19 cellular contexts compared by ENCODE assay signal in the genomic region with DNA sequence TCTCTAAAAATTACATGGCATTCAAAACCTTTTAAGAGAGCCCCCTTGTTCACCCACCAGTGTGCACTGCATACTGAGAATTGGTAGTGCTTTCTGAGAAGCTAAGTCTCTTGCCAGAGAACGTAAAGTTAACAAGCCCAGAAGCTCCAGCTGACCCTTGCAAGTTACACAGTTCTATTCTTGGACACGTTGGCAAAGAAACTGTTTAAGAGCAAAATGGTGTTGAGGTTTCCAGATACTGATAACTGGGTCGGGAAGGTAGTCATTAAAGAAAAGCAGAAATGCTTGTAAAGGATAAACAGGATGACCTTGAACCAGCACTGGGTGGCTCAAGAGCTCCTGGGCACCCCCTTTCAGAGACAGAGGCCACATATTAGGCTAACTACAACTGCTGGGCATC.
"Had no signal": no experiment of that assay in that cellular context is flagged by ENCODE, and none has a peak within 500 bp of the region (broad histone marks: within the 10 kb centered on the region; RNA-seq: fewer than 3 reads in every experiment).

No MANE protein-coding gene starts in this region.

- H3K36me3 Mint-ChIP-seq: activated naive CD8-positive, alpha-beta T cell; WTC11 had no signal

- H3K27me3 ChIP-seq: transverse colon, vagina had no signal

- DNase-seq: activated CD4-positive, alpha-beta T cell treated with anti-CD3 and anti-CD28 coated beads for 36 hours; activated CD4-positive, alpha-beta T cell treated with anti-CD3 and anti-CD28 coated beads, Interleukin-2, amount 50 U/mL, for 48 hours; caudate nucleus; erythroblast; foreskin melanocyte; kidney; stimulated activated naive CD8-positive, alpha-beta T cell treated with anti-CD3 and anti-CD28 coated beads, Interleukin-15, Interleukin-2, amounts not matched to agents 100 U/mL and 50 U/mL, for 24 hours; substantia nigra; transverse colon had no signal

- H3K36me3 ChIP-seq: transverse colon, vagina had no signal

- FAIRE-seq: endometrium, kidney, TTC549 had no signal

- ATAC-seq: activated CD4-positive, alpha-beta T cell treated with anti-CD3 and anti-CD28 coated beads for 36 hours; stimulated activated naive CD8-positive, alpha-beta T cell treated with anti-CD3 and anti-CD28 coated beads, Interleukin-15, Interleukin-2, amounts not matched to agents 100 U/mL and 50 U/mL, for 24 hours; WTC11 had no signal

- H3K4me3 Mint-ChIP-seq: activated CD4-positive, alpha-beta T cell treated with anti-CD3 and anti-CD28 coated beads for 36 hours; activated naive CD8-positive, alpha-beta T cell; mesothelial cell of epicardium; neural crest cell; T-helper 2 cell treated with Interferon-gamma antibody and Interleukin-4, amounts not matched to agents 5 μg/mL and 100 μg/mL, for 36 hours; WTC11 had no signal

- H3K9me3 Mint-ChIP-seq: mesothelial cell of epicardium, neural crest cell, WTC11 had no signal

- H3K4me3 ChIP-seq: coronary artery, skin epidermis, transverse colon, vagina had no signal

- H3K27ac Mint-ChIP-seq: activated CD4-positive, alpha-beta T cell treated with anti-CD3 and anti-CD28 coated beads for 36 hours; activated naive CD8-positive, alpha-beta T cell; mesothelial cell of epicardium; T-helper 2 cell treated with Interferon-gamma antibody and Interleukin-4, amounts not matched to agents 5 μg/mL and 100 μg/mL, for 36 hours; WTC11 had no signal

- H3K9me3 ChIP-seq: transverse colon, vagina had no signal

- H3K27ac ChIP-seq: coronary artery, skin epidermis, transverse colon, vagina had no signal

- H3K4me1 ChIP-seq: transverse colon, vagina had no signal
